Comparison of ENCODE assay signal across 24 cellular contexts in genomic region chr6:26354162-26354561, GRCh38.
"Had no signal": no experiment of that assay in that cellular context is flagged by ENCODE, and none has a peak within 500 bp of the region (broad histone marks: within the 10 kb centered on the region; RNA-seq: fewer than 3 reads in every experiment).

No MANE protein-coding gene starts in this region.

- DNase-seq: cortex of kidney; effector memory CD8-positive, alpha-beta T cell; hypothalamus; mammary epithelial cell; mucosa of descending colon; naive B cell; stimulated activated CD4-positive, alpha-beta T cell treated with anti-CD3 and anti-CD28 coated beads, Interleukin-12 subunit alpha, Interleukin-12 subunit beta, amount 100 ng/mL, for 4 hours; stimulated activated CD4-positive, alpha-beta T cell treated with anti-CD3 and anti-CD28 coated beads, Interleukin-1b, Interleukin-23, amount 100 ng/mL, for 48 hours; stimulated activated CD4-positive, alpha-beta T cell treated with anti-CD3 and anti-CD28 coated beads, Interleukin-4, amount 100 ng/mL, for 1 hour; stimulated activated CD8-positive, alpha-beta memory T cell treated with anti-CD3 and anti-CD28 coated beads, Interleukin-4, amount 100 ng/mL, for 48 hours; stimulated activated naive CD4-positive, alpha-beta T cell; stimulated activated naive CD8-positive, alpha-beta T cell treated with anti-CD3 and anti-CD28 coated beads, Interleukin-15, amount 100 ng/mL, for 72 hours; trophoblast cell had no signal

- H3K27me3 ChIP-seq: neutrophil, suprapubic skin, vagina had no signal

- H2AFZ ChIP-seq: parathyroid adenoma had no signal

- H3K27ac ChIP-seq: neutrophil, parathyroid adenoma, suprapubic skin, vagina had no signal

- H3K4me1 ChIP-seq: suprapubic skin, vagina had no signal

- H3K9me3 ChIP-seq: mucosa of descending colon, neutrophil, suprapubic skin, vagina had no signal

- H3K4me3 ChIP-seq: mucosa of descending colon, smooth muscle cell, suprapubic skin, vagina had no signal

- ATAC-seq: effector memory CD8-positive, alpha-beta T cell; left lobe of liver; mucosa of descending colon; natural killer cell treated with Interleukin-12 subunit alpha and Interleukin-12 subunit beta and Interleukin-15 and Interleukin-18, amount 100 ng/mL, for 72 hours; sciatic nerve; stimulated activated naive CD8-positive, alpha-beta T cell treated with anti-CD3 and anti-CD28 coated beads, Interleukin-15, amount 100 ng/mL, for 72 hours had no signal

- H3K36me3 ChIP-seq: neutrophil, suprapubic skin, vagina had no signal

- FAIRE-seq: endometrium, frontal cortex, keratinocyte had no signal

- H3K9ac ChIP-seq: parathyroid adenoma had no signal

- H3K4me2 ChIP-seq: smooth muscle cell had no signal

- H3K79me2 ChIP-seq: parathyroid adenoma had no signal
